8 cellular contexts compared by ENCODE assay signal in genomic region chr7:102408530-102408929, GRCh38.
DNase-seq lines count a peak whose midpoint lies in the region; ATAC-seq and TF ChIP-seq lines count a peak whose summit lies in the region.
"Not testable (repeated sequence)": the region's sequence is repeated elsewhere in the genome, so short reads cannot be mapped to it uniquely, and the experiment has no call there.

No MANE protein-coding gene starts in this region.

- peaks cover 62% of the 10 kb centered on the region for H3K36me3 Mint-ChIP-seq in T-helper 2 cell treated with Interferon-gamma antibody and Interleukin-4, amounts not matched to agents 5 μg/mL and 100 μg/mL, for 36 hours (ENCODE audit: low read depth)
- H3K36me3 Mint-ChIP-seq in stimulated activated memory B cell treated with anti-CD40 and anti-IgM and Interleukin-4, amounts not matched to agents 10 μg/mL and 1 μg/mL and 100 μg/mL, for 72 hours = peaks cover 69% of the 10 kb centered on the region

- H3K4me3 Mint-ChIP-seq in T-helper 2 cell treated with Interferon-gamma antibody and Interleukin-4, amounts not matched to agents 5 μg/mL and 100 μg/mL, for 36 hours = not testable (repeated sequence)
- peak overlapping the region; percentile 21 for H3K4me3 Mint-ChIP-seq in stimulated activated memory B cell treated with anti-CD40 and anti-IgM and Interleukin-4, amounts not matched to agents 10 μg/mL and 1 μg/mL and 100 μg/mL, for 72 hours

- POLR2A ChIA-PET in GM10248 (lab: Yijun Ruan, JAX) = interaction anchor here (0.6 kb wide), 2 partner anchors 24 to 50 kb away, joined by 3 to 5 read pairs; no protein-coding TSS in a partner anchor

- H3K4me1 Mint-ChIP-seq in T-helper 2 cell treated with Interferon-gamma antibody and Interleukin-4, amounts not matched to agents 5 μg/mL and 100 μg/mL, for 36 hours (ENCODE audit: low read depth) = peaks cover 14% of the 10 kb centered on the region
- peaks cover 58% of the 10 kb centered on the region for H3K4me1 Mint-ChIP-seq in stimulated activated memory B cell treated with anti-CD40 and anti-IgM and Interleukin-4, amounts not matched to agents 10 μg/mL and 1 μg/mL and 100 μg/mL, for 72 hours

- DNase-seq in GM10248 (ENCODE audit: extremely low spot score) = peak; percentile 45
- not testable (repeated sequence) for DNase-seq in T-helper 2 cell treated with Interferon-gamma antibody and Interleukin-4, amounts not matched to agents 5 μg/mL and 100 μg/mL, for 36 hours (ENCODE audit: low spot score); caudate nucleus (lab: John Stamatoyannopoulos, UW)

- peak overlapping the region; percentile 52 for H3K27ac Mint-ChIP-seq in T-helper 2 cell treated with Interferon-gamma antibody and Interleukin-4, amounts not matched to agents 5 μg/mL and 100 μg/mL, for 36 hours
- peak overlapping the region; percentile 89 for H3K27ac Mint-ChIP-seq in stimulated activated memory B cell treated with anti-CD40 and anti-IgM and Interleukin-4, amounts not matched to agents 10 μg/mL and 1 μg/mL and 100 μg/mL, for 72 hours

- TF ChIP-seq CTCF in GM10248 (IDR thresholded peaks at IDR 0.05; ENCODE audit: control extremely low read depth, extremely low read depth, low read depth, missing control alignments) = not testable (repeated sequence)

- ATAC-seq in GM18870 (IDR thresholded peaks at IDR 0.05; ENCODE audit: unreplicated experiment) = peak; percentile 69
- peak; percentile 61 for ATAC-seq in GM21381 (IDR thresholded peaks at IDR 0.05; ENCODE audit: unreplicated experiment)
- ATAC-seq in HG02678 (IDR thresholded peaks at IDR 0.05; ENCODE audit: unreplicated experiment) = peak; percentile 58
- ATAC-seq in HG03432 (IDR thresholded peaks at IDR 0.05; ENCODE audit: unreplicated experiment) = peak; percentile 76
- ATAC-seq in stimulated activated memory B cell treated with anti-CD40 and anti-IgM and Interleukin-4, amounts not matched to agents 10 μg/mL and 1 μg/mL and 100 μg/mL, for 72 hours = peak; percentile 88

- H3K27me3 Mint-ChIP-seq in T-helper 2 cell treated with Interferon-gamma antibody and Interleukin-4, amounts not matched to agents 5 μg/mL and 100 μg/mL, for 36 hours (ENCODE audit: low read depth); stimulated activated memory B cell treated with anti-CD40 and anti-IgM and Interleukin-4, amounts not matched to agents 10 μg/mL and 1 μg/mL and 100 μg/mL, for 72 hours: not testable (repeated sequence)

- CTCF ChIA-PET in GM10248 (lab: Yijun Ruan, JAX) = interaction anchor here (1.1 to 3.9 kb wide), 7 partner anchors 10 to 59 kb away, joined by 3 to 23 read pairs (median 4); partner anchors contain the start of gene PRKRIP1

- peak overlapping the region; percentile 79 for H3K27ac ChIP-seq in caudate nucleus (ENCODE audit: low read depth, low read length)

- not testable (repeated sequence) for H3K9me3 Mint-ChIP-seq in T-helper 2 cell treated with Interferon-gamma antibody and Interleukin-4, amounts not matched to agents 5 μg/mL and 100 μg/mL, for 36 hours; stimulated activated memory B cell treated with anti-CD40 and anti-IgM and Interleukin-4, amounts not matched to agents 10 μg/mL and 1 μg/mL and 100 μg/mL, for 72 hours
